ENCODE assay signal across 8 cellular contexts in the genomic region with DNA sequence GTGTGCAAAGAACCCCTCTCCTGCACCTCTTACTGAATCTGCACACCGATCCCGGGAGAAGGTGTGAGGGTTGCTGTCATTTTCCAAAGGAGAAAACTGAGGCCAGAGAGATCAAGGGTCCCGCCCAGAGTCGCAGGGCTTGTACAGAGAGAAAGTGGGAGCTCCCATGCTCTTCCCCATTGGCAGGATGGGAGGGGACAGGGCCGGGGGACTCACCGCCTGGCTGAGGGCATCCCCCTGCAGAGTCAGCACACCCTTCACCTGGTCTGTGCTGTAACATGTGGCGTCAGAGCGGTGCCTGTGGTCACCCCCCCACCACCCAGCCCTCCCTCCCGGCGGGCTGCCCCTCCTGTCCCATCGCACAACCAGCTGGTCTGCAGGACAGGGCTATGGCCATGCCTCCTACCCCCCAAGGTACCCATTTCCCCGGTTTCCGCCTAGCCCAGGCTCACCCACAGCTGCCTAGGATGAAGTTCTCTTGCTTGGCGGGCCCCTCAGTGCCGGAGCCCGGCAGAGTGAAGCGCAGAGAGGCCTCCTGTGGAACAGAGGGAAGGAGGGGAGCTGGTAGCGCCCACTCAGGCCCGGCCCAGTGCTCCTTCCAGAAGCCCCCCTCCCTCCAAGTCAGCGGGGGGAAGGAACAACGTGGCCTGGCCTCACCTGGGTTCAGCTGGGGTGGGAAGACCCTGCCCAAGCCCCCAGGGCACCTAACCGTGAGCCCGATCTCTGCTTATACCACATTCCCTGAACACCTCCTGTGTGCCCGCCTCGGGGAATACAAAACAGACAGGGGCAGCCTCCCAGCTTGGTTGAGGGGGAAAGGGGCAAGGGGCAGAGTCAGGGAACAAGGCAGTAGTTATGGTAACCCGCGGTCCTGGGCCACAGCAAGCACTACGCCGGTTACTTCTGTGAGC. TPM values are rescaled to one million over a fixed set of nuclear protein-coding genes. Genes with fewer than 3 reads are reported as not detected.
DNase-seq lines count a peak whose midpoint lies in the region; ATAC-seq and TF ChIP-seq lines count a peak whose summit lies in the region.

No MANE protein-coding gene starts in this region.

- peak overlapping the region; percentile 81 for H3K4me3 Mint-ChIP-seq in activated T-helper 2 cell treated with anti-CD3 and anti-CD28 coated beads, Interferon-gamma antibody, Interleukin-2, Interleukin-4, amounts not matched to agents 10 μg/mL and 5 μg/mL and 100 μg/mL, durations not matched to agents 14 hours and 24 hours and 36 hours (ENCODE audit: low read depth)

- no peak for TF ChIP-seq CTCF in stomach (IDR thresholded peaks at IDR 0.05)

- H3K36me3 ChIP-seq in iPS-18a (ENCODE audit: control insufficient read depth, low read depth, low read length) (peaks cover 16% of the 10 kb centered on the region), stomach (peaks cover 14 to 62% (median 52%) of the 10 kb centered on the region in 4 donors)

- intact Hi-C loops in activated T-helper 2 cell treated with anti-CD3 and anti-CD28 coated beads, Interferon-gamma antibody, Interleukin-2, Interleukin-4, amounts not matched to agents 10 μg/mL and 5 μg/mL and 100 μg/mL, durations not matched to agents 14 hours and 24 hours and 36 hours (cut with micrococcal nuclease) = no loop called here
- intact Hi-C loops in stomach (cut with DNase I; ENCODE audit: low total_unique reads) = no loop called here

- H3K27ac ChIP-seq in iPS-18a (ENCODE audit: low read length) (peak overlapping the region; percentile 39), stomach (peak overlapping the region; percentile 86 to 96 (median 93))

- H3K9me3 ChIP-seq in iPS-18a (ENCODE audit: control insufficient read depth, low read depth, low read length) (no peaks in the 10 kb centered on the region), stomach (no peaks in the 10 kb centered on the region)

- H3K9me3 Mint-ChIP-seq in activated T-helper 2 cell treated with anti-CD3 and anti-CD28 coated beads, Interferon-gamma antibody, Interleukin-2, Interleukin-4, amounts not matched to agents 10 μg/mL and 5 μg/mL and 100 μg/mL, durations not matched to agents 14 hours and 24 hours and 36 hours = no peaks in the 10 kb centered on the region

- ATAC-seq in GM21786 (IDR thresholded peaks at IDR 0.05; ENCODE audit: unreplicated experiment) = no peak

- DNase-seq in DMS53 (lab: John Stamatoyannopoulos, UW) (peak; percentile 45), DMS53 treated with DMSO at 0.1 percent for 48 hours (lab: John Stamatoyannopoulos, UW; ENCODE audit: unreplicated experiment) (no peak), stomach (no peak), NCI-H2029 (lab: John Stamatoyannopoulos, UW) (no peak), NCI-H187 (lab: John Stamatoyannopoulos, UW) (no peak)
- DNase-seq in activated T-helper 2 cell treated with anti-CD3 and anti-CD28 coated beads, Interferon-gamma antibody, Interleukin-2, Interleukin-4, amounts not matched to agents 10 μg/mL and 5 μg/mL and 100 μg/mL, durations not matched to agents 14 hours and 24 hours and 36 hours (ENCODE audit: low spot score) = no peak

- peaks cover 5% of the 10 kb centered on the region for H3K4me1 Mint-ChIP-seq in activated T-helper 2 cell treated with anti-CD3 and anti-CD28 coated beads, Interferon-gamma antibody, Interleukin-2, Interleukin-4, amounts not matched to agents 10 μg/mL and 5 μg/mL and 100 μg/mL, durations not matched to agents 14 hours and 24 hours and 36 hours (ENCODE audit: low read depth)

- peak overlapping the region; percentile 89 for H3K4me3 ChIP-seq in iPS-18a (ENCODE audit: low read length)
- H3K4me3 ChIP-seq in stomach = peak overlapping the region; percentile 69 to 96 (median 90)

- H3K27me3 ChIP-seq in iPS-18a (ENCODE audit: control insufficient read depth, insufficient read depth, low read length) (no peaks in the 10 kb centered on the region), stomach (no peaks in the 10 kb centered on the region)

- H3K4me1 ChIP-seq in iPS-18a (ENCODE audit: control insufficient read depth, low read depth, low read length) (peaks cover 6% of the 10 kb centered on the region), stomach (peaks cover 45 to 64% (median 47%) of the 10 kb centered on the region in 4 donors)

- H3K36me3 Mint-ChIP-seq in activated T-helper 2 cell treated with anti-CD3 and anti-CD28 coated beads, Interferon-gamma antibody, Interleukin-2, Interleukin-4, amounts not matched to agents 10 μg/mL and 5 μg/mL and 100 μg/mL, durations not matched to agents 14 hours and 24 hours and 36 hours (ENCODE audit: low read depth) = peaks cover 16% of the 10 kb centered on the region

- H3K27me3 Mint-ChIP-seq in activated T-helper 2 cell treated with anti-CD3 and anti-CD28 coated beads, Interferon-gamma antibody, Interleukin-2, Interleukin-4, amounts not matched to agents 10 μg/mL and 5 μg/mL and 100 μg/mL, durations not matched to agents 14 hours and 24 hours and 36 hours (ENCODE audit: low read depth) = no peaks in the 10 kb centered on the region

- no peak for TF ChIP-seq EP300 in stomach (IDR thresholded peaks at IDR 0.05)

- TF ChIP-seq POLR2A in stomach (IDR thresholded peaks at IDR 0.05) = no peak

- 32 to 49% (median 36%) methylated on average over 8 to 29 of the region's 29 CpGs for WGBS in stomach, 5 donors

- H3K9ac ChIP-seq in iPS-18a (ENCODE audit: low read length) = peak overlapping the region; percentile 54

- no peak overlapping the region for H3K27ac Mint-ChIP-seq in activated T-helper 2 cell treated with anti-CD3 and anti-CD28 coated beads, Interferon-gamma antibody, Interleukin-2, Interleukin-4, amounts not matched to agents 10 μg/mL and 5 μg/mL and 100 μg/mL, durations not matched to agents 14 hours and 24 hours and 36 hours

RNA-seq across cellular contexts. Expression of gene ROGDI, which starts 1.1 kb away (rescaled TPM):
- total RNA-seq in activated T-helper 2 cell treated with anti-CD3 and anti-CD28 coated beads, Interferon-gamma antibody, Interleukin-2, Interleukin-4, amounts not matched to agents 10 μg/mL and 5 μg/mL and 100 μg/mL, durations not matched to agents 14 hours and 24 hours and 36 hours = 5.1 and 5.5 TPM in 2 replicates
- 100 to 1,000 TPM in 1 of 5 donors, 10 to 100 TPM in 3, 1 to 10 TPM in 1; 6.1 to 350 (median 45.5) TPM for total RNA-seq in stomach
- 10 to 100 TPM; 27.0 to 63.9 (median 46.1) TPM for polyA plus RNA-seq in stomach

RNA-seq across cellular contexts. Expression of gene SMIM22, which starts 6.1 kb away (rescaled TPM):
- total RNA-seq in activated T-helper 2 cell treated with anti-CD3 and anti-CD28 coated beads, Interferon-gamma antibody, Interleukin-2, Interleukin-4, amounts not matched to agents 10 μg/mL and 5 μg/mL and 100 μg/mL, durations not matched to agents 14 hours and 24 hours and 36 hours = not detected in 2 replicates
- total RNA-seq in stomach = 100 to 1,000 TPM in 3 of 5 donors, 10 to 100 TPM in 2; 20.5 to 732 (median 131) TPM
- polyA plus RNA-seq in stomach = 1,000 to 10,000 TPM in 2 of 3 donors, 100 to 1,000 TPM in 1; 481 to 1,027 (median 1,002) TPM

RNA-seq across cellular contexts. Expression of gene SEPTIN12, which starts 13.2 kb away (rescaled TPM):
- total RNA-seq in activated T-helper 2 cell treated with anti-CD3 and anti-CD28 coated beads, Interferon-gamma antibody, Interleukin-2, Interleukin-4, amounts not matched to agents 10 μg/mL and 5 μg/mL and 100 μg/mL, durations not matched to agents 14 hours and 24 hours and 36 hours = not detected in 2 replicates
- total RNA-seq in stomach = not detected
- not detected for polyA plus RNA-seq in stomach

RNA-seq across cellular contexts. Expression of gene ZNF500, which starts 34.3 kb away (rescaled TPM):
- total RNA-seq in activated T-helper 2 cell treated with anti-CD3 and anti-CD28 coated beads, Interferon-gamma antibody, Interleukin-2, Interleukin-4, amounts not matched to agents 10 μg/mL and 5 μg/mL and 100 μg/mL, durations not matched to agents 14 hours and 24 hours and 36 hours = 16.6 and 18.1 TPM in 2 replicates
- total RNA-seq in stomach = 10 to 100 TPM in 2 of 5 donors, 1 to 10 TPM in 2, under 1 TPM in 1; 0.45 to 19.3 (median 10.0) TPM
- polyA plus RNA-seq in stomach = 1 to 10 TPM; 1.8 to 4.3 (median 4.0) TPM

RNA-seq across cellular contexts. Expression of gene GLYR1, which starts 45.8 kb away (rescaled TPM):
- 104 and 112 TPM in 2 replicates for total RNA-seq in activated T-helper 2 cell treated with anti-CD3 and anti-CD28 coated beads, Interferon-gamma antibody, Interleukin-2, Interleukin-4, amounts not matched to agents 10 μg/mL and 5 μg/mL and 100 μg/mL, durations not matched to agents 14 hours and 24 hours and 36 hours
- total RNA-seq in stomach = 100 to 1,000 TPM in 2 of 5 donors, 10 to 100 TPM in 3; 46.9 to 187 (median 83.2) TPM
- 10 to 100 TPM; 29.3 to 46.0 (median 36.5) TPM for polyA plus RNA-seq in stomach

Comparison
In these comparisons a context has a peak if more than half of its experiments do, and no peak if none do; other contexts are left out.
1. RNA of gene SMIM22, which starts 6.1 kb away (total RNA-seq): 20.5 to 732 TPM in stomach; not detected in activated T-helper 2 cell treated with anti-CD3 and anti-CD28 coated beads, Interferon-gamma antibody, Interleukin-2, Interleukin-4, amounts not matched to agents 10 μg/mL and 5 μg/mL and 100 μg/mL, durations not matched to agents 14 hours and 24 hours and 36 hours; every median in the first group is over 10 times any median in the second.